1 cellular context compared by ENCODE assay signal in genomic region chr2:121063471-121063870, GRCh38.
TF ChIP-seq lines count a peak whose summit lies in the region.

No MANE protein-coding gene starts in this region.

TF ChIP-seq in H1, 55 proteins besides CTCF, POLR2A, EP300 and RAD21:
- TF ChIP-seq SP1 (IDR thresholded peaks at IDR 0.05; ENCODE audit: low read depth, low read length) (no peak), MAX (IDR thresholded peaks at IDR 0.05) (no peak), CBX8 (IDR thresholded peaks at IDR 0.05; ENCODE audit: borderline replicate concordance, low read depth, low read length) (no peak), JUN (IDR thresholded peaks at IDR 0.05; ENCODE audit: low read depth, low read length) (no peak), POU5F1 (IDR thresholded peaks at IDR 0.05; ENCODE audit: low read depth, low read length) (no peak), KDM5A (IDR thresholded peaks at IDR 0.05; ENCODE audit: low read length) (no peak), RNF2 (IDR thresholded peaks at IDR 0.05; ENCODE audit: borderline replicate concordance, low read depth, low read length, missing control alignments, poor library complexity, severe bottlenecking) (no peak), RFX5 (IDR thresholded peaks at IDR 0.05; ENCODE audit: borderline replicate concordance, low read depth, low read length) (no peak), BACH1 (IDR thresholded peaks at IDR 0.05; ENCODE audit: low read length) (no peak)
